ENCODE assay signal across 23 cellular contexts in genomic region chr21:38459490-38459889, GRCh38. TPM values are rescaled to one million over a fixed set of nuclear protein-coding genes. Genes with fewer than 3 reads are reported as not detected.
DNase-seq lines count a peak whose midpoint lies in the region; ATAC-seq and TF ChIP-seq lines count a peak whose summit lies in the region.
"Had no signal": no experiment of that assay in that cellular context is flagged by ENCODE, and none has a peak within 500 bp of the region (broad histone marks: within the 10 kb centered on the region; RNA-seq: fewer than 3 reads in every experiment).

No MANE protein-coding gene starts in this region.

- no peak overlapping the region for H3K4me2 ChIP-seq in osteoblast (ENCODE audit: insufficient read depth, low read length)
- H3K4me2 ChIP-seq: BLaER1 had no signal

- DNase-seq in RWPE2 (ENCODE audit: low spot score) (no peak), epithelial cell of prostate (ENCODE audit: low read depth, low spot score) (peak; percentile 48), osteoblast (ENCODE audit: insufficient read length, low spot score, missing footprints) (no peak), C1 segment of cervical spinal cord (lab: John Stamatoyannopoulos, UW) (no peak), GM10248 (ENCODE audit: extremely low spot score) (no peak), OCI-M1 (lab: John Stamatoyannopoulos, UW) (no peak)
- DNase-seq: activated CD8-positive, alpha-beta T cell treated with anti-CD3 and anti-CD28 coated beads, Interleukin-2, amount 10 ng/mL, durations not matched to agents 7 days and 5 days; activated T-cell treated with anti-CD3 and anti-CD28 coated beads for 4 hours; DMS53; foreskin fibroblast; mesendoderm; NCI-H1048; NCI-H1930; NCI-H345; stimulated activated naive CD8-positive, alpha-beta T cell treated with anti-CD3 and anti-CD28 coated beads, Interleukin-15, amount 100 ng/mL, for 72 hours had no signal

- no peaks in the 10 kb centered on the region for H3K79me2 ChIP-seq in ACC112 (ENCODE audit: control insufficient read depth, insufficient read depth, low read length, unreplicated experiment)
- H3K79me2 ChIP-seq in osteoblast (ENCODE audit: insufficient read depth, low read length) = no peaks in the 10 kb centered on the region

- no peaks in the 10 kb centered on the region for H3K9me3 ChIP-seq in RWPE2 (ENCODE audit: severe bottlenecking)
- H3K9me3 ChIP-seq in osteoblast (ENCODE audit: low read depth, low read length) = no peaks in the 10 kb centered on the region
- H3K9me3 ChIP-seq: BLaER1, tibial nerve had no signal

- H3K4me3 ChIP-seq in ACC112 (ENCODE audit: low read depth, low read length) (no peak overlapping the region), RWPE2 (ENCODE audit: severe bottlenecking) (no peak overlapping the region), osteoblast (ENCODE audit: insufficient read depth, low read length) (no peak overlapping the region)
- H3K4me3 ChIP-seq: BLaER1, SK-N-MC, tibial nerve had no signal

- CTCF ChIA-PET in GM10248 (lab: Yijun Ruan, JAX) = no interaction called here

- H3K27me3 ChIP-seq in ACC112 (ENCODE audit: insufficient read depth, low read length) = no peaks in the 10 kb centered on the region
- H3K27me3 ChIP-seq in RWPE2 (ENCODE audit: insufficient read depth, poor library complexity, severe bottlenecking) = no peaks in the 10 kb centered on the region
- H3K27me3 ChIP-seq in osteoblast (ENCODE audit: insufficient read depth, low read length) = no peaks in the 10 kb centered on the region
- H3K27me3 ChIP-seq: BLaER1, tibial nerve had no signal

- H4K20me1 ChIP-seq in osteoblast (ENCODE audit: insufficient read depth, low read length) = no peaks in the 10 kb centered on the region

- H3K4me1 ChIP-seq in ACC112 (ENCODE audit: control insufficient read depth, insufficient read depth, low read length, unreplicated experiment) = peaks cover 32% of the 10 kb centered on the region
- H3K4me1 ChIP-seq in RWPE2 (ENCODE audit: insufficient read depth, poor library complexity, severe bottlenecking) = peaks cover 34% of the 10 kb centered on the region
- peaks cover 36% of the 10 kb centered on the region for H3K4me1 ChIP-seq in osteoblast (ENCODE audit: insufficient read depth, low read length)

- H3K36me3 ChIP-seq in ACC112 (ENCODE audit: insufficient read depth, low read length) (no peaks in the 10 kb centered on the region), RWPE2 (ENCODE audit: low read depth) (no peaks in the 10 kb centered on the region), osteoblast (ENCODE audit: insufficient read depth, low read length) (no peaks in the 10 kb centered on the region)
- H3K36me3 ChIP-seq: tibial nerve had no signal

- no peak overlapping the region for H2AFZ ChIP-seq in ACC112 (ENCODE audit: low read length, unreplicated experiment)
- H2AFZ ChIP-seq in osteoblast (ENCODE audit: low read length) = no peak overlapping the region

- H3K27ac ChIP-seq in ACC112 (ENCODE audit: low read depth, low read length) (peak overlapping the region; percentile 97), RWPE2 (ENCODE audit: poor library complexity, severe bottlenecking) (peak overlapping the region; percentile 97), epithelial cell of prostate (peak overlapping the region; percentile 80), osteoblast (ENCODE audit: low read depth, low read length) (peak overlapping the region; percentile 82)
- H3K27ac ChIP-seq: BLaER1, SK-N-MC had no signal

- ATAC-seq in RWPE2 (ENCODE audit: low read depth) = peak; percentile 58
- ATAC-seq: activated CD8-positive, alpha-beta T cell treated with anti-CD3 and anti-CD28 coated beads, Interleukin-2, amount 10 ng/mL, durations not matched to agents 7 days and 5 days; stimulated activated naive CD8-positive, alpha-beta T cell treated with anti-CD3 and anti-CD28 coated beads, Interleukin-15, amount 100 ng/mL, for 72 hours had no signal

- POLR2A ChIA-PET in GM10248 (lab: Yijun Ruan, JAX) = no interaction called here

- TF ChIP-seq CTCF in RWPE2 (IDR thresholded peaks at IDR 0.05; ENCODE audit: poor library complexity, severe bottlenecking) = no peak
- no peak for TF ChIP-seq CTCF in osteoblast (IDR thresholded peaks at IDR 0.05; ENCODE audit: extremely low read depth, low read depth, low read length)
- no peak for TF ChIP-seq CTCF in GM10248 (IDR thresholded peaks at IDR 0.05; ENCODE audit: control extremely low read depth, extremely low read depth, low read depth, missing control alignments)

RNA-seq across cellular contexts. Expression of gene ERG, which starts 38.8 kb away (rescaled TPM):
- 0.29 and 1.1 TPM in 2 replicates for total RNA-seq in osteoblast
- total RNA-seq: activated CD8-positive, alpha-beta T cell treated with anti-CD3 and anti-CD28 coated beads, Interleukin-2, amount 10 ng/mL, durations not matched to agents 7 days and 5 days; epithelial cell of proximal tubule; G401; IMR-90; RPMI7951 had no signal
